ENCODE assay signal across 1 cellular context in genomic region chr5:147162740-147163139, GRCh38.
TF ChIP-seq lines count a peak whose summit lies in the region.

No MANE protein-coding gene starts in this region.

TF ChIP-seq in GM23338, 12 proteins besides CTCF, POLR2A, EP300 and RAD21 (continued from another document):
- TF ChIP-seq, protein P1, sequence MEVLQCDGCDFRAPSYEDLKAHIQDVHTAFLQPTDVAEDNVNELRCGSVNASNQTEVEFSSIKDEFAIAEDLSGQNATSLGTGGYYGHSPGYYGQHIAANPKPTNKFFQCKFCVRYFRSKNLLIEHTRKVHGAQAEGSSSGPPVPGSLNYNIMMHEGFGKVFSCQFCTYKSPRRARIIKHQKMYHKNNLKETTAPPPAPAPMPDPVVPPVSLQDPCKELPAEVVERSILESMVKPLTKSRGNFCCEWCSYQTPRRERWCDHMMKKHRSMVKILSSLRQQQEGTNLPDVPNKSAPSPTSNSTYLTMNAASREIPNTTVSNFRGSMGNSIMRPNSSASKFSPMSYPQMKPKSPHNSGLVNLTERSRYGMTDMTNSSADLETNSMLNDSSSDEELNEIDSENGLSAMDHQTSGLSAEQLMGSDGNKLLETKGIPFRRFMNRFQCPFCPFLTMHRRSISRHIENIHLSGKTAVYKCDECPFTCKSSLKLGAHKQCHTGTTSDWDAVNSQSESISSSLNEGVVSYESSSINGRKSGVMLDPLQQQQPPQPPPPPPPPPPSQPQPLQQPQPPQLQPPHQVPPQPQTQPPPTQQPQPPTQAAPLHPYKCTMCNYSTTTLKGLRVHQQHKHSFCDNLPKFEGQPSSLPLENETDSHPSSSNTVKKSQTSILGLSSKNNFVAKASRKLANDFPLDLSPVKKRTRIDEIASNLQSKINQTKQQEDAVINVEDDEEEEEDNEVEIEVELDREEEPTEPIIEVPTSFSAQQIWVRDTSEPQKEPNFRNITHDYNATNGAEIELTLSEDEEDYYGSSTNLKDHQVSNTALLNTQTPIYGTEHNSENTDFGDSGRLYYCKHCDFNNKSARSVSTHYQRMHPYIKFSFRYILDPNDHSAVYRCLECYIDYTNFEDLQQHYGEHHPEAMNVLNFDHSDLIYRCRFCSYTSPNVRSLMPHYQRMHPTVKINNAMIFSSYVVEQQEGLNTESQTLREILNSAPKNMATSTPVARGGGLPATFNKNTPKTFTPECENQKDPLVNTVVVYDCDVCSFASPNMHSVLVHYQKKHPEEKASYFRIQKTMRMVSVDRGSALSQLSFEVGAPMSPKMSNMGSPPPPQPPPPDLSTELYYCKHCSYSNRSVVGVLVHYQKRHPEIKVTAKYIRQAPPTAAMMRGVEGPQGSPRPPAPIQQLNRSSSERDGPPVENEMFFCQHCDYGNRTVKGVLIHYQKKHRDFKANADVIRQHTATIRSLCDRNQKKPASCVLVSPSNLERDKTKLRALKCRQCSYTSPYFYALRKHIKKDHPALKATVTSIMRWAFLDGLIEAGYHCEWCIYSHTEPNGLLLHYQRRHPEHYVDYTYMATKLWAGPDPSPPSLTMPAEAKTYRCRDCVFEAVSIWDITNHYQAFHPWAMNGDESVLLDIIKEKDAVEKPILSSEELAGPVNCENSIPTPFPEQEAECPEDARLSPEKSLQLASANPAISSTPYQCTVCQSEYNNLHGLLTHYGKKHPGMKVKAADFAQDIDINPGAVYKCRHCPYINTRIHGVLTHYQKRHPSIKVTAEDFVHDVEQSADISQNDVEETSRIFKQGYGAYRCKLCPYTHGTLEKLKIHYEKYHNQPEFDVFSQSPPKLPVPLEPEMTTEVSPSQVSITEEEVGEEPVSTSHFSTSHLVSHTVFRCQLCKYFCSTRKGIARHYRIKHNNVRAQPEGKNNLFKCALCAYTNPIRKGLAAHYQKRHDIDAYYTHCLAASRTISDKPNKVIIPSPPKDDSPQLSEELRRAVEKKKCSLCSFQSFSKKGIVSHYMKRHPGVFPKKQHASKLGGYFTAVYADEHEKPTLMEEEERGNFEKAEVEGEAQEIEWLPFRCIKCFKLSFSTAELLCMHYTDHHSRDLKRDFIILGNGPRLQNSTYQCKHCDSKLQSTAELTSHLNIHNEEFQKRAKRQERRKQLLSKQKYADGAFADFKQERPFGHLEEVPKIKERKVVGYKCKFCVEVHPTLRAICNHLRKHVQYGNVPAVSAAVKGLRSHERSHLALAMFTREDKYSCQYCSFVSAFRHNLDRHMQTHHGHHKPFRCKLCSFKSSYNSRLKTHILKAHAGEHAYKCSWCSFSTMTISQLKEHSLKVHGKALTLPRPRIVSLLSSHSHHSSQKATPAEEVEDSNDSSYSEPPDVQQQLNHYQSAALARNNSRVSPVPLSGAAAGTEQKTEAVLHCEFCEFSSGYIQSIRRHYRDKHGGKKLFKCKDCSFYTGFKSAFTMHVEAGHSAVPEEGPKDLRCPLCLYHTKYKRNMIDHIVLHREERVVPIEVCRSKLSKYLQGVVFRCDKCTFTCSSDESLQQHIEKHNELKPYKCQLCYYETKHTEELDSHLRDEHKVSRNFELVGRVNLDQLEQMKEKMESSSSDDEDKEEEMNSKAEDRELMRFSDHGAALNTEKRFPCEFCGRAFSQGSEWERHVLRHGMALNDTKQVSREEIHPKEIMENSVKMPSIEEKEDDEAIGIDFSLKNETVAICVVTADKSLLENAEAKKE (CRISPR knock-in tag; IDR thresholded peaks at IDR 0.05): no peak
- TF ChIP-seq NANOG (IDR thresholded peaks at IDR 0.05; ENCODE audit: borderline replicate concordance) (no peak), EZH2phosphoT487 (IDR thresholded peaks at IDR 0.05; ENCODE audit: unreplicated experiment) (no peak), CREB1 (CRISPR knock-in tag; IDR thresholded peaks at IDR 0.05; ENCODE audit: low read depth) (no peak), POLR2AphosphoS5 (IDR thresholded peaks at IDR 0.05; ENCODE audit: low read depth) (no peak), STAT1 (IDR thresholded peaks at IDR 0.05; ENCODE audit: unreplicated experiment) (no peak), EZH2 (IDR thresholded peaks at IDR 0.05; ENCODE audit: low read depth, unreplicated experiment) (no peak), ETS1 (IDR thresholded peaks at IDR 0.05) (no peak), JUNB (IDR thresholded peaks at IDR 0.05; ENCODE audit: unreplicated experiment) (no peak)
